In genomic region chr15:70604671-70605070, GRCh38 we compare ENCODE assay signal across 13 cellular contexts.
A peak's percentile ranks its signal among the peaks of the same experiment; 100 is the strongest.
DNase-seq lines count a peak whose midpoint lies in the region; ATAC-seq and TF ChIP-seq lines count a peak whose summit lies in the region.
"Had no signal": no experiment of that assay in that cellular context is flagged by ENCODE, and none has a peak within 500 bp of the region (broad histone marks: within the 10 kb centered on the region; RNA-seq: fewer than 3 reads in every experiment).

No MANE protein-coding gene starts in this region.

- H3K27ac ChIP-seq in SK-N-MC, result peak overlapping the region; percentile 23; the same call in 1 of the 2 replicates
- no peak overlapping the region for H3K27ac ChIP-seq in foreskin keratinocyte
- H3K27ac ChIP-seq in Peyer's patch, result no peak overlapping the region
- H3K27ac ChIP-seq: parathyroid adenoma, SJSA1 had no signal

- peak; percentile 36 for ATAC-seq in foreskin keratinocyte
- ATAC-seq: effector memory CD8-positive, alpha-beta T cell; GM12878 had no signal

- 0 out of 2 replicates have a peak overlapping the region, but pooled peaks have one; percentile 11 for H3K4me3 ChIP-seq in SK-N-MC
- H3K4me3 ChIP-seq in Peyer's patch, result no peak overlapping the region
- H3K4me3 ChIP-seq: GM12878, SJSA1 had no signal

- H3K4me1 ChIP-seq in foreskin keratinocyte, result no peaks in the 10 kb centered on the region
- peaks cover 0 to 13% (median 0%) of the 10 kb centered on the region in 4 donors for H3K4me1 ChIP-seq in Peyer's patch
- H3K4me1 ChIP-seq: parathyroid adenoma had no signal

- H3K9me3 ChIP-seq in SK-N-MC (ENCODE audit: low read depth, low read length) (peaks cover 2% of the 10 kb centered on the region; the same call in 1 of the 2 replicates), Peyer's patch (peaks cover 0 to 2% (median 0%) of the 10 kb centered on the region in 4 donors)
- H3K9me3 ChIP-seq: SJSA1 had no signal

- in situ Hi-C loops in G401 (cut with HindIII; ENCODE audit: low sequenced_read_pairs), result no loop called here

- H3K36me3 ChIP-seq in SK-N-MC (ENCODE audit: insufficient read depth, low read length), result no peaks in the 10 kb centered on the region
- no peaks in the 10 kb centered on the region for H3K36me3 ChIP-seq in Peyer's patch
- H3K36me3 ChIP-seq: SJSA1 had no signal

- H3K27me3 ChIP-seq in foreskin keratinocyte (peaks cover 56% of the 10 kb centered on the region), Peyer's patch (no peaks in the 10 kb centered on the region)
- H3K27me3 ChIP-seq: SJSA1 had no signal

- DNase-seq in ELR (ENCODE audit: low read depth) (peak; percentile 47), SK-N-MC (ENCODE audit: low read depth, low spot score) (no peak), foreskin keratinocyte (no peak), retina (peak; percentile 72), KG1 (lab: John Stamatoyannopoulos, UW) (no peak), G401 (ENCODE audit: low spot score) (no peak), Peyer's patch (no peak), AG08396 (ENCODE audit: low spot score) (no peak)
- DNase-seq: activated CD4-positive, alpha-beta T cell treated with anti-CD3 and anti-CD28 coated beads for 48 hours; effector memory CD8-positive, alpha-beta T cell had no signal

- TF ChIP-seq POLR2A in Peyer's patch (IDR thresholded peaks at IDR 0.05), result no peak

- H3K9ac ChIP-seq in SK-N-MC (ENCODE audit: insufficient read length), result no peak overlapping the region
- H3K9ac ChIP-seq: parathyroid adenoma had no signal

- TF ChIP-seq CTCF in foreskin keratinocyte (conservative IDR thresholded peaks at IDR 0.05) (peak; percentile 58), Peyer's patch (IDR thresholded peaks at IDR 0.05) (no peak)

Comparison
In these comparisons a context has a peak if more than half of its experiments do, and no peak if none do; other contexts are left out.
1. DNase-seq: peak in ELR (single experiment) and retina (single experiment); none in SK-N-MC (single experiment), foreskin keratinocyte (0 of 2), KG1 (single experiment), G401 (single experiment), Peyer's patch (0 of 3) and AG08396 (single experiment).